Comparison of ENCODE assay signal across 21 cellular contexts in genomic region chr11:47295385-47295784, GRCh38. TPM values are rescaled to one million over a fixed set of nuclear protein-coding genes. Genes with fewer than 3 reads are reported as not detected.
DNase-seq lines count a peak whose midpoint lies in the region; ATAC-seq lines count a peak whose summit lies in the region.
"Had no signal": no experiment of that assay in that cellular context is flagged by ENCODE, and none has a peak within 500 bp of the region (broad histone marks: within the 10 kb centered on the region; RNA-seq: fewer than 3 reads in every experiment).

No MANE protein-coding gene starts in this region.

- POLR2A ChIA-PET in T-cell (lab: Charles Lee), result interaction anchor here in 1 of 2 donors (0.5 to 0.6 kb wide), 2 partner anchors 106 to 150 kb away, joined by 3 read pairs; no protein-coding TSS in a partner anchor

- no peak for DNase-seq in activated T-cell treated with anti-CD3 and anti-CD28 coated beads, Interleukin-2, amount 50 U/mL, for 72 hours
- DNase-seq in activated T-cell treated with anti-CD3 and anti-CD28 coated beads for 4 hours, result no peak
- DNase-seq in T-cell, result no peak
- no peak for DNase-seq in central memory CD8-positive, alpha-beta T cell (ENCODE audit: low spot score in 2 of 2)
- no peak for DNase-seq in natural killer cell treated with Interleukin-12 subunit alpha and Interleukin-12 subunit beta and Interleukin-15 and Interleukin-18, amount 100 ng/mL, for 72 hours (ENCODE audit: low spot score)
- DNase-seq in NCI-H1436 (lab: John Stamatoyannopoulos, UW), result no peak
- DNase-seq: CD4-positive, CD25-positive, alpha-beta regulatory T cell; HFFc6; KBM-7; MV-4-11; NCI-H146; NCI-H1930; NCI-H2227 treated with DMSO at 0.1 percent for 48 hours; NCI-H69; Right ventricle myocardium superior; RPMI8226 had no signal

- H3K27me3 Mint-ChIP-seq in activated T-cell treated with anti-CD3 and anti-CD28 coated beads, Interleukin-2, amount 50 U/mL, for 72 hours (ENCODE audit: low read depth), result no peaks in the 10 kb centered on the region
- H3K27me3 Mint-ChIP-seq in T-cell, result no peaks in the 10 kb centered on the region
- H3K27me3 Mint-ChIP-seq in central memory CD8-positive, alpha-beta T cell, result no peaks in the 10 kb centered on the region
- H3K27me3 Mint-ChIP-seq in natural killer cell treated with Interleukin-12 subunit alpha and Interleukin-12 subunit beta and Interleukin-15 and Interleukin-18, amount 100 ng/mL, for 72 hours, result no peaks in the 10 kb centered on the region
- H3K27me3 Mint-ChIP-seq: CD4-positive, CD25-positive, alpha-beta regulatory T cell had no signal

- ATAC-seq in activated T-cell treated with anti-CD3 and anti-CD28 coated beads, Interleukin-2, amount 50 U/mL, for 72 hours (replicated peaks in 1 of 2), result no peak
- ATAC-seq in T-cell (replicated peaks in 1 of 4) (no peak), GM18867 (IDR thresholded peaks at IDR 0.05; ENCODE audit: unreplicated experiment) (no peak)
- no peak for ATAC-seq in central memory CD8-positive, alpha-beta T cell (replicated peaks; ENCODE audit: extremely low read depth, poor library complexity, severe bottlenecking)
- peak in 1 of 2 donors; percentile 62 for ATAC-seq in natural killer cell treated with Interleukin-12 subunit alpha and Interleukin-12 subunit beta and Interleukin-15 and Interleukin-18, amount 100 ng/mL, for 72 hours
- ATAC-seq: GM23338 had no signal

- CTCF ChIA-PET in T-cell (lab: Charles Lee), result no interaction called here

- H3K36me3 Mint-ChIP-seq in activated T-cell treated with anti-CD3 and anti-CD28 coated beads, Interleukin-2, amount 50 U/mL, for 72 hours (ENCODE audit: insufficient read depth in 2 of 2), result peaks cover 6 to 50% of the 10 kb centered on the region in 2 donors
- peaks cover 57% of the 10 kb centered on the region for H3K36me3 Mint-ChIP-seq in T-cell
- H3K36me3 Mint-ChIP-seq in central memory CD8-positive, alpha-beta T cell (ENCODE audit: insufficient read depth), result peaks cover 85% of the 10 kb centered on the region
- H3K36me3 Mint-ChIP-seq in natural killer cell treated with Interleukin-12 subunit alpha and Interleukin-12 subunit beta and Interleukin-15 and Interleukin-18, amount 100 ng/mL, for 72 hours, result peaks cover 47% of the 10 kb centered on the region

- H3K4me1 Mint-ChIP-seq in activated T-cell treated with anti-CD3 and anti-CD28 coated beads, Interleukin-2, amount 50 U/mL, for 72 hours (ENCODE audit: low read depth), result no peaks in the 10 kb centered on the region
- peaks cover 0 to 5% (median 0%) of the 10 kb centered on the region in 3 donors for H3K4me1 Mint-ChIP-seq in T-cell
- H3K4me1 Mint-ChIP-seq in central memory CD8-positive, alpha-beta T cell, result no peaks in the 10 kb centered on the region
- H3K4me1 Mint-ChIP-seq in natural killer cell treated with Interleukin-12 subunit alpha and Interleukin-12 subunit beta and Interleukin-15 and Interleukin-18, amount 100 ng/mL, for 72 hours (ENCODE audit: low read depth in 2 of 2), result peaks cover 5 to 17% of the 10 kb centered on the region in 2 donors
- H3K4me1 Mint-ChIP-seq: GM23338 had no signal

- peak overlapping the region; percentile 16 for H3K27ac Mint-ChIP-seq in activated T-cell treated with anti-CD3 and anti-CD28 coated beads, Interleukin-2, amount 50 U/mL, for 72 hours
- peak overlapping the region; percentile 23 to 44 for H3K27ac Mint-ChIP-seq in T-cell
- peak overlapping the region; percentile 44 for H3K27ac Mint-ChIP-seq in central memory CD8-positive, alpha-beta T cell (ENCODE audit: low read depth)
- H3K27ac Mint-ChIP-seq in natural killer cell treated with Interleukin-12 subunit alpha and Interleukin-12 subunit beta and Interleukin-15 and Interleukin-18, amount 100 ng/mL, for 72 hours, result peak overlapping the region; percentile 35 to 79
- H3K27ac Mint-ChIP-seq: GM23338, HFFc6 had no signal

- H3K9me3 Mint-ChIP-seq in activated T-cell treated with anti-CD3 and anti-CD28 coated beads, Interleukin-2, amount 50 U/mL, for 72 hours, result no peaks in the 10 kb centered on the region
- H3K9me3 Mint-ChIP-seq in T-cell, result no peaks in the 10 kb centered on the region
- H3K9me3 Mint-ChIP-seq in central memory CD8-positive, alpha-beta T cell, result no peaks in the 10 kb centered on the region
- no peaks in the 10 kb centered on the region for H3K9me3 Mint-ChIP-seq in natural killer cell treated with Interleukin-12 subunit alpha and Interleukin-12 subunit beta and Interleukin-15 and Interleukin-18, amount 100 ng/mL, for 72 hours
- H3K9me3 Mint-ChIP-seq: GM23338 had no signal

- H3K4me3 Mint-ChIP-seq in activated T-cell treated with anti-CD3 and anti-CD28 coated beads, Interleukin-2, amount 50 U/mL, for 72 hours, result no peak overlapping the region
- H3K4me3 Mint-ChIP-seq in T-cell, result no peak overlapping the region
- no peak overlapping the region for H3K4me3 Mint-ChIP-seq in central memory CD8-positive, alpha-beta T cell
- no peak overlapping the region for H3K4me3 Mint-ChIP-seq in natural killer cell treated with Interleukin-12 subunit alpha and Interleukin-12 subunit beta and Interleukin-15 and Interleukin-18, amount 100 ng/mL, for 72 hours
- H3K4me3 Mint-ChIP-seq: CD4-positive, CD25-positive, alpha-beta regulatory T cell; GM23338; HFFc6 had no signal

RNA-seq across cellular contexts. Expression of gene MADD, which starts 25.5 kb away (rescaled TPM):
- total RNA-seq in activated T-cell treated with anti-CD3 and anti-CD28 coated beads, Interleukin-2, amount 50 U/mL, for 72 hours, result 10 to 100 TPM; 68.6 to 73.5 TPM
- 100 to 1,000 TPM; 116 to 189 (median 124) TPM for total RNA-seq in T-cell
- total RNA-seq in natural killer cell treated with Interleukin-12 subunit alpha and Interleukin-12 subunit beta and Interleukin-15 and Interleukin-18, amount 100 ng/mL, for 72 hours, result 100 to 1,000 TPM in 1 of 2 donors, 10 to 100 TPM in 1; 94.1 to 120 TPM

RNA-seq across cellular contexts. Expression of gene NR1H3, which starts 37.6 kb away (rescaled TPM):
- 10 to 100 TPM in 1 of 2 donors, 1 to 10 TPM in 1; 8.1 to 16.1 TPM for total RNA-seq in activated T-cell treated with anti-CD3 and anti-CD28 coated beads, Interleukin-2, amount 50 U/mL, for 72 hours
- 10 to 100 TPM in 3 of 5 donors, 1 to 10 TPM in 2; 3.6 to 16.7 (median 11.7) TPM for total RNA-seq in T-cell
- 1 to 10 TPM; 6.3 to 8.9 TPM for total RNA-seq in natural killer cell treated with Interleukin-12 subunit alpha and Interleukin-12 subunit beta and Interleukin-15 and Interleukin-18, amount 100 ng/mL, for 72 hours

RNA-seq across cellular contexts. Expression of gene ACP2, which starts 46.8 kb away (rescaled TPM):
- 10 to 100 TPM in 1 of 2 donors, 1 to 10 TPM in 1; 8.8 to 12.8 TPM for total RNA-seq in activated T-cell treated with anti-CD3 and anti-CD28 coated beads, Interleukin-2, amount 50 U/mL, for 72 hours
- 10 to 100 TPM; 16.2 to 26.8 (median 21.9) TPM for total RNA-seq in T-cell
- 10 to 100 TPM; 27.3 to 33.3 TPM for total RNA-seq in natural killer cell treated with Interleukin-12 subunit alpha and Interleukin-12 subunit beta and Interleukin-15 and Interleukin-18, amount 100 ng/mL, for 72 hours

RNA-seq across cellular contexts. Expression of gene MYBPC3, which starts 57.1 kb away (rescaled TPM):
- not detected for total RNA-seq in activated T-cell treated with anti-CD3 and anti-CD28 coated beads, Interleukin-2, amount 50 U/mL, for 72 hours
- total RNA-seq in T-cell, result not detected
- total RNA-seq in natural killer cell treated with Interleukin-12 subunit alpha and Interleukin-12 subunit beta and Interleukin-15 and Interleukin-18, amount 100 ng/mL, for 72 hours, result not detected
- total RNA-seq: CD4-positive, CD25-positive, alpha-beta regulatory T cell; GM23338; HFFc6; LHCN-M2; MCF 10A; SJSA1 had no signal
